ENCODE assay signal across 8 cellular contexts in genomic region chr13:29846475-29847256, GRCh38. TPM values are rescaled to one million over a fixed set of nuclear protein-coding genes. Genes with fewer than 3 reads are reported as not detected.
A peak's percentile ranks its signal among the peaks of the same experiment; 100 is the strongest.
DNase-seq lines count a peak whose midpoint lies in the region; ATAC-seq, FAIRE-seq and TF ChIP-seq lines count a peak whose summit lies in the region.

No MANE protein-coding gene starts in this region.

- no peak for ATAC-seq in T-helper 17 cell
- no peak for ATAC-seq in gastrocnemius medialis
- no peak for ATAC-seq in HG03457 (IDR thresholded peaks at IDR 0.05; ENCODE audit: unreplicated experiment)

- H3K27ac Mint-ChIP-seq in T-helper 17 cell: peak overlapping the region; percentile 99

- TF ChIP-seq CTCF in fibroblast of the aortic adventitia (IDR thresholded peaks at IDR 0.05; ENCODE audit: insufficient read depth, low read length): no peak
- TF ChIP-seq CTCF in gastrocnemius medialis (IDR thresholded peaks at IDR 0.05 in 4 of 5, conservative IDR thresholded peaks at IDR 0.05 in 1 of 5): no peak

- intact Hi-C loops in gastrocnemius medialis (cut with DNase I; ENCODE audit: low total_unique reads): loop anchor here (10.0 kb wide), 1 partner anchor 252 kb away; the partner anchor contains the start of gene SLC7A1

- DNase-seq in GM12891 (ENCODE audit: insufficient read length, low spot score) (no peak), T-helper 17 cell (no peak), fibroblast of the aortic adventitia (ENCODE audit: low read depth) (peak; percentile 25), gastrocnemius medialis (no peak), NCI-H524 treated with DMSO at 0.1 percent for 48 hours (lab: John Stamatoyannopoulos, UW) (no peak), NCI-H510A treated with DMSO at 0.1 percent for 48 hours (lab: John Stamatoyannopoulos, UW) (no peak), NCI-H345 (lab: John Stamatoyannopoulos, UW) (no peak)

- peak overlapping the region; percentile 96 for H3K4me3 Mint-ChIP-seq in T-helper 17 cell

- H3K27me3 ChIP-seq in gastrocnemius medialis: no peaks in the 10 kb centered on the region

- in situ Hi-C loops in gastrocnemius medialis (cut with MboI; ENCODE audit: low sequenced_read_pairs in 4 of 4): loop anchor here in 1 of 4 donors (5.0 to 10.0 kb wide), 2 partner anchors 266 to 768 kb away; partner anchors contain the start of gene USPL1

- H3K36me3 Mint-ChIP-seq in T-helper 17 cell (ENCODE audit: low read depth): peaks cover 12% of the 10 kb centered on the region

- peaks cover 39% of the 10 kb centered on the region for H3K4me1 Mint-ChIP-seq in T-helper 17 cell

- peak; percentile 57 for FAIRE-seq in GM12891 (lab: Jason Lieb, UNC)

- H3K4me3 ChIP-seq in fibroblast of the aortic adventitia (ENCODE audit: low read depth, low read length): peak overlapping the region; percentile 72
- peak overlapping the region; percentile 76 to 97 (median 95) for H3K4me3 ChIP-seq in gastrocnemius medialis

- no peaks in the 10 kb centered on the region for H3K36me3 ChIP-seq in gastrocnemius medialis

- H3K9me3 ChIP-seq in T-helper 17 cell (ENCODE audit: control insufficient read depth, low read length, poor library complexity, severe bottlenecking): no peaks in the 10 kb centered on the region
- no peaks in the 10 kb centered on the region for H3K9me3 ChIP-seq in gastrocnemius medialis

- no peak for TF ChIP-seq POLR2A in GM12891 (IDR thresholded peaks at IDR 0.05; ENCODE audit: low read depth, low read length)
- TF ChIP-seq POLR2A in gastrocnemius medialis (IDR thresholded peaks at IDR 0.05): no peak

- no peaks in the 10 kb centered on the region for H3K27me3 Mint-ChIP-seq in T-helper 17 cell

- peaks cover 40 to 50% of the 10 kb centered on the region in 2 donors for H3K4me1 ChIP-seq in gastrocnemius medialis

- H3K27ac ChIP-seq in gastrocnemius medialis: peak overlapping the region; percentile 70 to 100 (median 99)

TF ChIP-seq in GM12891, 5 proteins besides CTCF, POLR2A, EP300 and RAD21:
- TF ChIP-seq SPI1 (IDR thresholded peaks at IDR 0.05; ENCODE audit: low read depth, low read length) (no peak), PAX5 (IDR thresholded peaks at IDR 0.05; ENCODE audit: insufficient read depth, low read length, severe bottlenecking) (no peak), POU2F2 (IDR thresholded peaks at IDR 0.05; ENCODE audit: low read depth, low read length) (no peak), TAF1 (IDR thresholded peaks at IDR 0.05; ENCODE audit: low read depth, low read length) (no peak), POLR2AphosphoS5 (IDR thresholded peaks at IDR 0.05; ENCODE audit: low read depth, low read length) (no peak)

RNA-seq across cellular contexts. Expression of gene UBL3, which starts 3.8 kb away (rescaled TPM):
- polyA plus RNA-seq in GM12891 (2012; ENCODE audit: low read depth, missing spikeins): 6.2 TPM
- total RNA-seq in T-helper 17 cell (10 to 100 TPM; 33.6 to 44.5 TPM), fibroblast of the aortic adventitia (ENCODE audit: low replicate concordance) (21.1 and 57.7 TPM in 2 replicates), gastrocnemius medialis (10 to 100 TPM; 27.8 to 32.4 (median 29.4) TPM)
